ENCODE assay signal across 25 cellular contexts in genomic region chr7:108559253-108559652, GRCh38. TPM values are rescaled to one million over a fixed set of nuclear protein-coding genes. Genes with fewer than 3 reads are reported as not detected.
DNase-seq lines count a peak whose midpoint lies in the region; ATAC-seq, FAIRE-seq and TF ChIP-seq lines count a peak whose summit lies in the region.
"Had no signal": no experiment of that assay in that cellular context is flagged by ENCODE, and none has a peak within 500 bp of the region (broad histone marks: within the 10 kb centered on the region; RNA-seq: fewer than 3 reads in every experiment).

No MANE protein-coding gene starts in this region.

- H3K4me3 Mint-ChIP-seq in GM23338 = no peak overlapping the region
- no peak overlapping the region for H3K4me3 Mint-ChIP-seq in chondrocyte (ENCODE audit: unreplicated experiment)
- peak overlapping the region in 1 of 8 donors; percentile 20 for H3K4me3 Mint-ChIP-seq in naive B cell
- no peak overlapping the region for H3K4me3 Mint-ChIP-seq in activated CD4-positive, alpha-beta memory T cell treated with anti-CD3 and anti-CD28 coated beads, Interleukin-2, amount 10 ng/mL, durations not matched to agents 7 days and 5 days
- H3K4me3 Mint-ChIP-seq: B cell; CD4-positive, alpha-beta T cell; CD8-positive, alpha-beta T cell had no signal

- CTCF ChIA-PET in HepG2 (lab: Yijun Ruan, JAX; ENCODE audit: low intra/inter-chr PET ratio, low total read pairs) = no interaction called here
- CTCF ChIA-PET in activated CD4-positive, alpha-beta memory T cell treated with anti-CD3 and anti-CD28 coated beads, Interleukin-2, amount 10 ng/mL, durations not matched to agents 7 days and 5 days (lab: Charles Lee) = interaction anchor here (1.3 kb wide), 1 partner anchor 33 kb away, joined by 4 read pairs; the partner anchor contains the start of gene PNPLA8

- TF ChIP-seq CTCF in HepG2 (CRISPR knock-in tag; IDR thresholded peaks at IDR 0.05) (no peak), right lobe of liver (IDR thresholded peaks at IDR 0.05) (no peak), GM23338 (conservative IDR thresholded peaks at IDR 0.05; ENCODE audit: low read depth in 2 of 2) (no peak), chondrocyte (IDR thresholded peaks at IDR 0.05) (no peak), sigmoid colon (IDR thresholded peaks at IDR 0.05) (no peak)

- BruUV-seq in HepG2 (replicated peaks; lab: Mats Ljungman, UMichigan) = no TSS peak

- WGBS in HepG2 (ENCODE audit: low lambda C conversion rate) = 21% methylated on average over 4 of the region's 4 CpGs
- 94% methylated on average over 4 of the region's 4 CpGs for WGBS in right lobe of liver (ENCODE audit: insufficient coverage, low coverage, low lambda C conversion rate, missing lambda C conversion rate)
- 87 to 90% methylated on average over 4 of the region's 4 CpGs for WGBS in sigmoid colon, 2 donors

- H3K4me1 ChIP-seq in HepG2 (ENCODE audit: insufficient read depth, low read length) (peaks cover 9% of the 10 kb centered on the region), right lobe of liver (no peaks in the 10 kb centered on the region), GM23338 (ENCODE audit: insufficient read depth) (no peaks in the 10 kb centered on the region), sigmoid colon (no peaks in the 10 kb centered on the region)
- H3K4me1 ChIP-seq: A549 had no signal

- H3K36me3 ChIP-seq in HepG2 (replicated peaks in 1 of 2; ENCODE audit: control insufficient read depth in 1 of 2, insufficient read depth in 2 of 2, low read length in 2 of 2) (no peaks in the 10 kb centered on the region), right lobe of liver (peaks cover 0 to 2% (median under 1%) of the 10 kb centered on the region in 4 donors), GM23338 (ENCODE audit: insufficient read depth) (peaks cover 6% of the 10 kb centered on the region; the same call in 1 of the 2 replicates), sigmoid colon (peaks cover 0 to 3% (median 0%) of the 10 kb centered on the region in 4 donors)

- H3K4me3 ChIP-seq in HepG2 (replicated peaks in 1 of 3; ENCODE audit: insufficient read depth in 1 of 3, low read depth in 2 of 3, low read length in 3 of 3) (no peak overlapping the region), right lobe of liver (no peak overlapping the region), GM23338 (no peak overlapping the region), sigmoid colon (no peak overlapping the region)
- H3K4me3 ChIP-seq: A549; BLaER1 treated with 17β-estradiol and CSF1 and Interleukin-3, amounts not matched to agents 10 nM and 100 nM; GM12878 had no signal

- H3K27ac ChIP-seq in HepG2 (ENCODE audit: extremely low read length, insufficient read depth, low read length) = no peak overlapping the region
- H3K27ac ChIP-seq in right lobe of liver = no peak overlapping the region
- no peak overlapping the region for H3K27ac ChIP-seq in GM23338 (ENCODE audit: low read depth)
- H3K27ac ChIP-seq in sigmoid colon = no peak overlapping the region
- H3K27ac ChIP-seq: 22Rv1; A549; BLaER1 treated with 17β-estradiol and CSF1 and Interleukin-3, amounts not matched to agents 10 nM and 100 nM; C4-2B had no signal

- in situ Hi-C loops in HepG2 (cut with HindIII; ENCODE audit: extremely low pct_ligation_motif_present, low pct_unique_long_range_greater_than_20kb) = no loop called here

- no peaks in the 10 kb centered on the region for H3K9me2 ChIP-seq in GM23338 (ENCODE audit: insufficient read depth)

- H3K27me3 Mint-ChIP-seq in GM23338 (ENCODE audit: insufficient read depth, low read depth, poor library complexity) (peaks cover 4% of the 10 kb centered on the region), chondrocyte (ENCODE audit: low read depth) (no peaks in the 10 kb centered on the region), naive B cell (no peaks in the 10 kb centered on the region)
- no peaks in the 10 kb centered on the region for H3K27me3 Mint-ChIP-seq in activated CD4-positive, alpha-beta memory T cell treated with anti-CD3 and anti-CD28 coated beads, Interleukin-2, amount 10 ng/mL, durations not matched to agents 7 days and 5 days
- H3K27me3 Mint-ChIP-seq: B cell; CD4-positive, alpha-beta T cell had no signal

- intact Hi-C loops in HepG2 (cut with micrococcal nuclease; ENCODE audit: unreplicated experiment) = no loop called here
- intact Hi-C loops in right lobe of liver (cut with DNase I) = no loop called here
- intact Hi-C loops in sigmoid colon (cut with DNase I) = no loop called here

- TF ChIP-seq POLR2A in HepG2 (IDR thresholded peaks at IDR 0.05; ENCODE audit: insufficient read depth in 1 of 2, low read depth in 2 of 2, low read length in 2 of 2) = no peak
- TF ChIP-seq POLR2A in right lobe of liver (IDR thresholded peaks at IDR 0.05) = no peak
- TF ChIP-seq POLR2A in sigmoid colon (IDR thresholded peaks at IDR 0.05) = no peak

- DNase-seq in HepG2 (ENCODE audit: low spot score) (peak; percentile 54), right lobe of liver (no peak), GM23338 (ENCODE audit: low spot score) (peak; percentile 8), chondrocyte (ENCODE audit: low spot score) (no peak), naive B cell (no peak), sigmoid colon (no peak)
- no peak for DNase-seq in activated CD4-positive, alpha-beta memory T cell treated with anti-CD3 and anti-CD28 coated beads, Interleukin-2, amount 10 ng/mL, durations not matched to agents 7 days and 5 days
- DNase-seq: AML-193; CD4-positive, alpha-beta T cell; CD8-positive, alpha-beta T cell; DMS 273 treated with DMSO at 0.1 percent for 48 hours; DMS153; DMS79; DND-41; EL; GDM1 had no signal

- H3K36me3 Mint-ChIP-seq in GM23338 (ENCODE audit: low read depth) (peaks cover 36% of the 10 kb centered on the region), chondrocyte (ENCODE audit: low read depth) (peaks cover 21% of the 10 kb centered on the region), naive B cell (peaks cover 24 to 32% of the 10 kb centered on the region in 2 donors)
- H3K36me3 Mint-ChIP-seq in activated CD4-positive, alpha-beta memory T cell treated with anti-CD3 and anti-CD28 coated beads, Interleukin-2, amount 10 ng/mL, durations not matched to agents 7 days and 5 days (ENCODE audit: low read depth) = peaks cover 35% of the 10 kb centered on the region

- H3K79me2 ChIP-seq in HepG2 (ENCODE audit: insufficient read depth, low read length) (no peaks in the 10 kb centered on the region), GM23338 (replicated peaks; ENCODE audit: insufficient read depth) (no peaks in the 10 kb centered on the region; the same call in 1 of the 2 replicates)

- no peaks in the 10 kb centered on the region; a peak in 1 of 5 replicates for H3K27me3 ChIP-seq in HepG2 (ENCODE audit: control insufficient read depth in 1 of 2, insufficient read depth in 2 of 2, low read length in 2 of 2)
- H3K27me3 ChIP-seq in right lobe of liver = no peaks in the 10 kb centered on the region
- no peaks in the 10 kb centered on the region for H3K27me3 ChIP-seq in GM23338 (ENCODE audit: insufficient read depth)
- no peaks in the 10 kb centered on the region for H3K27me3 ChIP-seq in sigmoid colon
- H3K27me3 ChIP-seq: BLaER1 treated with 17β-estradiol and CSF1 and Interleukin-3, amounts not matched to agents 10 nM and 100 nM had no signal

- H3K9ac ChIP-seq in HepG2 (ENCODE audit: insufficient read depth, low read depth, low read length) = no peak overlapping the region
- H3K9ac ChIP-seq: BLaER1 treated with 17β-estradiol and CSF1 and Interleukin-3, amounts not matched to agents 10 nM and 100 nM had no signal

- H2AFZ ChIP-seq in HepG2 (ENCODE audit: low read length) = no peak overlapping the region
- H2AFZ ChIP-seq in GM23338 = no peak overlapping the region

- H3K27ac Mint-ChIP-seq in GM23338 = no peak overlapping the region
- H3K27ac Mint-ChIP-seq in chondrocyte (ENCODE audit: unreplicated experiment) = peak overlapping the region; percentile 19
- H3K27ac Mint-ChIP-seq in naive B cell = peak overlapping the region in 4 of 6 donors; percentile 8 to 57 (median 42)
- no peak overlapping the region for H3K27ac Mint-ChIP-seq in activated CD4-positive, alpha-beta memory T cell treated with anti-CD3 and anti-CD28 coated beads, Interleukin-2, amount 10 ng/mL, durations not matched to agents 7 days and 5 days
- H3K27ac Mint-ChIP-seq: B cell; CD4-positive, alpha-beta T cell; CD8-positive, alpha-beta T cell had no signal

- H3K4me1 Mint-ChIP-seq in GM23338 (no peaks in the 10 kb centered on the region; the same call in 1 of the 3 replicates), chondrocyte (ENCODE audit: low read depth) (peaks cover 9% of the 10 kb centered on the region), naive B cell (peaks cover 28 to 50% (median 45%) of the 10 kb centered on the region in 3 donors)
- H3K4me1 Mint-ChIP-seq in activated CD4-positive, alpha-beta memory T cell treated with anti-CD3 and anti-CD28 coated beads, Interleukin-2, amount 10 ng/mL, durations not matched to agents 7 days and 5 days = no peaks in the 10 kb centered on the region

- H4K20me1 ChIP-seq in HepG2 (ENCODE audit: insufficient read depth, low read length) (no peaks in the 10 kb centered on the region), GM23338 (replicated peaks; ENCODE audit: insufficient read depth) (no peaks in the 10 kb centered on the region)
- H4K20me1 ChIP-seq: BLaER1 treated with 17β-estradiol and CSF1 and Interleukin-3, amounts not matched to agents 10 nM and 100 nM had no signal

- FAIRE-seq in HepG2 (lab: Jason Lieb, UNC) = no peak
- FAIRE-seq: A549, GM12878, GM12892, GM18507 had no signal

- peaks cover 22% of the 10 kb centered on the region for H3K9me3 ChIP-seq in HepG2 (ENCODE audit: low read length)
- no peaks in the 10 kb centered on the region for H3K9me3 ChIP-seq in right lobe of liver
- H3K9me3 ChIP-seq in sigmoid colon = peaks cover 2 to 13% (median 5%) of the 10 kb centered on the region in 4 donors

- TF ChIP-seq RAD21 in HepG2 (CRISPR knock-in tag; IDR thresholded peaks at IDR 0.05) = no peak

- TF ChIP-seq EP300 in HepG2 (IDR thresholded peaks at IDR 0.05; ENCODE audit: low read depth in 2 of 2, low read length in 2 of 2) = no peak
- TF ChIP-seq EP300 in HepG2 (CRISPR knock-in tag; IDR thresholded peaks at IDR 0.05; ENCODE audit: borderline replicate concordance) = no peak
- TF ChIP-seq EP300 in sigmoid colon (IDR thresholded peaks at IDR 0.05) = no peak

- H3K4me2 ChIP-seq in HepG2 (ENCODE audit: low read depth, low read length) (0 out of 2 replicates have a peak overlapping the region, but pooled peaks have one; percentile 1), GM23338 (no peak overlapping the region)
- H3K4me2 ChIP-seq: A549; BLaER1 treated with 17β-estradiol and CSF1 and Interleukin-3, amounts not matched to agents 10 nM and 100 nM had no signal

- peaks cover 27% of the 10 kb centered on the region for H3K9me3 Mint-ChIP-seq in GM23338
- H3K9me3 Mint-ChIP-seq in chondrocyte (ENCODE audit: low read depth) = peaks cover 20% of the 10 kb centered on the region
- peaks cover 7 to 30% (median 20%) of the 10 kb centered on the region in 7 donors for H3K9me3 Mint-ChIP-seq in naive B cell
- H3K9me3 Mint-ChIP-seq in activated CD4-positive, alpha-beta memory T cell treated with anti-CD3 and anti-CD28 coated beads, Interleukin-2, amount 10 ng/mL, durations not matched to agents 7 days and 5 days = peaks cover 33% of the 10 kb centered on the region

- H3F3A ChIP-seq in GM23338 (replicated peaks; ENCODE audit: low read depth) = no peaks in the 10 kb centered on the region

- POLR2A ChIA-PET in HepG2 (lab: Yijun Ruan, JAX) = interaction anchor here (2.3 kb wide), 1 partner anchor 10 kb away, joined by 9 read pairs; the partner anchor contains the start of genes DNAJB9 and THAP5
- POLR2A ChIA-PET in activated CD4-positive, alpha-beta memory T cell treated with anti-CD3 and anti-CD28 coated beads, Interleukin-2, amount 10 ng/mL, durations not matched to agents 7 days and 5 days (lab: Charles Lee) = interaction anchor here (1.8 kb wide), 1 partner anchor 10 kb away, joined by 11 read pairs; the partner anchor contains the start of genes DNAJB9 and THAP5

- ATAC-seq in HepG2 (peak; percentile 69), right lobe of liver (no peak), GM23338 (no peak), naive B cell (ENCODE audit: low read depth in 2 of 2) (no peak), HG02870 (IDR thresholded peaks at IDR 0.05; ENCODE audit: unreplicated experiment) (no peak)
- ATAC-seq: A549; CD8-positive, alpha-beta T cell; GM12878 had no signal

RNA-seq across cellular contexts. Expression of gene THAP5, which starts 10.3 kb away (rescaled TPM):
- total RNA-seq in HepG2 (2016; rRNA removed; fragmentation: Illumina TruSeq; extraction: Trizol) = 11.8 and 17.1 TPM in 2 replicates
- total RNA-seq in HepG2 (2016; cell fraction: cytosol; rRNA removed; fragmentation: Illumina TruSeq; extraction: Trizol; ENCODE audit: low read depth) = 2.3 and 3.3 TPM in 2 replicates
- total RNA-seq in HepG2 (2016; cell fraction: insoluble cytoplasmic fraction; rRNA removed; fragmentation: Illumina TruSeq; extraction: Trizol) = 13.4 and 15.6 TPM in 2 replicates
- 8.5 and 9.8 TPM in 2 replicates for total RNA-seq in HepG2 (2016; cell fraction: membrane; rRNA removed; fragmentation: Illumina TruSeq; extraction: Trizol)
- 11.3 and 11.5 TPM in 2 replicates for total RNA-seq in HepG2 (2016; cell fraction: nucleus; rRNA removed; fragmentation: Illumina TruSeq; extraction: Trizol)
- 3.6 and 4.0 TPM in 2 replicates for polyA plus RNA-seq in HepG2 (2011; rRNA removed)
- polyA plus RNA-seq in HepG2 (2011; cell fraction: cytosol; rRNA removed) = 1.6 and 2.6 TPM in 2 replicates
- polyA plus RNA-seq in HepG2 (2011; cell fraction: nucleus; rRNA removed) = 2.3 and 3.3 TPM in 2 replicates
- polyA plus RNA-seq in HepG2 (2012) = 8.4 and 11.4 TPM in 2 replicates
- 0.82 and 0.87 TPM in 2 replicates for polyA plus RNA-seq in HepG2 (2016; cell fraction: cytosol; fragmentation: Illumina TruSeq; extraction: Trizol; ENCODE audit: low read depth)
- 11.4 and 12.0 TPM in 2 replicates for polyA plus RNA-seq in HepG2 (2016; cell fraction: insoluble cytoplasmic fraction; fragmentation: Illumina TruSeq; extraction: Trizol; ENCODE audit: low read depth)
- 2.6 and 3.3 TPM in 2 replicates for polyA plus RNA-seq in HepG2 (2016; cell fraction: membrane; fragmentation: Illumina TruSeq; extraction: Trizol; ENCODE audit: low read depth)
- 15.3 and 16.7 TPM in 2 replicates for polyA plus RNA-seq in HepG2 (2016; cell fraction: nucleus; fragmentation: Illumina TruSeq; extraction: Trizol; ENCODE audit: insufficient read depth, low read depth)
- polyA minus RNA-seq in HepG2 (2011; rRNA and poly(A)+ RNA removed; ENCODE audit: low replicate concordance) = 2.7 and 5.9 TPM in 2 replicates
- 9.6 and 10.0 TPM in 2 replicates for polyA minus RNA-seq in HepG2 (2011; cell fraction: cytosol; rRNA and poly(A)+ RNA removed)
- polyA minus RNA-seq in HepG2 (2011; cell fraction: nucleus; rRNA and poly(A)+ RNA removed) = 13.3 and 18.8 TPM in 2 replicates
- 10 to 100 TPM; 15.5 to 17.9 (median 17.3) TPM for total RNA-seq in right lobe of liver
- 32.3 and 36.0 TPM in 2 replicates for total RNA-seq in GM23338 (2014; rRNA removed; shearing (Covaris generic))
- 15.2 and 18.2 TPM in 2 replicates for polyA plus RNA-seq in GM23338 (2016; fragmentation: Nextera tagmentation; extraction: Ambion mirVana)
- total RNA-seq in chondrocyte = 22.4 to 31.4 TPM (median 25.9 TPM) in 3 replicates
- 10 to 100 TPM; 15.4 to 39.5 (median 27.4) TPM for polyA plus RNA-seq in naive B cell (ENCODE audit: low read depth in 6 of 6)
- 10 to 100 TPM; 28.7 to 28.8 TPM for total RNA-seq in activated CD4-positive, alpha-beta memory T cell treated with anti-CD3 and anti-CD28 coated beads, Interleukin-2, amount 10 ng/mL, durations not matched to agents 7 days and 5 days
- total RNA-seq in sigmoid colon = 10 to 100 TPM; 28.5 to 37.1 (median 31.5) TPM
- polyA plus RNA-seq in sigmoid colon = 10 to 100 TPM in 1 of 3 donors, 1 to 10 TPM in 2; 9.6 to 12.7 (median 9.7) TPM

RNA-seq across cellular contexts. Expression of gene DNAJB9, which starts 10.4 kb away (rescaled TPM):
- total RNA-seq in HepG2 (2016; rRNA removed; fragmentation: Illumina TruSeq; extraction: Trizol) (10.8 and 16.4 TPM in 2 replicates), right lobe of liver (10 to 100 TPM; 39.1 to 57.0 (median 53.4) TPM), chondrocyte (22.0 to 29.2 TPM (median 29.0 TPM) in 3 replicates), sigmoid colon (10 to 100 TPM; 17.2 to 44.3 (median 33.4) TPM)
- total RNA-seq in HepG2 (2016; cell fraction: cytosol; rRNA removed; fragmentation: Illumina TruSeq; extraction: Trizol; ENCODE audit: low read depth) = 5.9 and 6.5 TPM in 2 replicates
- total RNA-seq in HepG2 (2016; cell fraction: insoluble cytoplasmic fraction; rRNA removed; fragmentation: Illumina TruSeq; extraction: Trizol) = 11.3 and 17.2 TPM in 2 replicates
- total RNA-seq in HepG2 (2016; cell fraction: membrane; rRNA removed; fragmentation: Illumina TruSeq; extraction: Trizol) = 10.2 and 12.4 TPM in 2 replicates
- total RNA-seq in HepG2 (2016; cell fraction: nucleus; rRNA removed; fragmentation: Illumina TruSeq; extraction: Trizol) = 24.4 and 26.7 TPM in 2 replicates
- polyA plus RNA-seq in HepG2 (2011; rRNA removed) (7.9 and 8.6 TPM in 2 replicates), GM23338 (2016; fragmentation: Nextera tagmentation; extraction: Ambion mirVana) (7.3 and 8.4 TPM in 2 replicates), naive B cell (ENCODE audit: low read depth in 6 of 6) (100 to 1,000 TPM in 1 of 6 donors, 10 to 100 TPM in 5; 68.9 to 124 (median 81.2) TPM), sigmoid colon (1 to 10 TPM; 7.8 to 9.6 (median 7.9) TPM)
- 9.2 and 10.9 TPM in 2 replicates for polyA plus RNA-seq in HepG2 (2011; cell fraction: cytosol; rRNA removed)
- polyA plus RNA-seq in HepG2 (2011; cell fraction: nucleus; rRNA removed) = 2.9 and 3.2 TPM in 2 replicates
- 20.2 and 23.6 TPM in 2 replicates for polyA plus RNA-seq in HepG2 (2012)
- 2.5 and 3.2 TPM in 2 replicates for polyA plus RNA-seq in HepG2 (2016; cell fraction: cytosol; fragmentation: Illumina TruSeq; extraction: Trizol; ENCODE audit: low read depth)
- polyA plus RNA-seq in HepG2 (2016; cell fraction: insoluble cytoplasmic fraction; fragmentation: Illumina TruSeq; extraction: Trizol; ENCODE audit: low read depth) = 12.3 and 12.5 TPM in 2 replicates
- 5.3 and 5.6 TPM in 2 replicates for polyA plus RNA-seq in HepG2 (2016; cell fraction: membrane; fragmentation: Illumina TruSeq; extraction: Trizol; ENCODE audit: low read depth)
- polyA plus RNA-seq in HepG2 (2016; cell fraction: nucleus; fragmentation: Illumina TruSeq; extraction: Trizol; ENCODE audit: insufficient read depth, low read depth) = 27.1 and 27.6 TPM in 2 replicates
- 0.91 and 5.4 TPM in 2 replicates for polyA minus RNA-seq in HepG2 (2011; rRNA and poly(A)+ RNA removed; ENCODE audit: low replicate concordance)
- polyA minus RNA-seq in HepG2 (2011; cell fraction: cytosol; rRNA and poly(A)+ RNA removed) = 8.0 and 11.0 TPM in 2 replicates
- polyA minus RNA-seq in HepG2 (2011; cell fraction: nucleus; rRNA and poly(A)+ RNA removed) = 13.5 and 16.9 TPM in 2 replicates
- 14.4 and 16.0 TPM in 2 replicates for total RNA-seq in GM23338 (2014; rRNA removed; shearing (Covaris generic))
- 10 to 100 TPM; 22.7 to 23.2 TPM for total RNA-seq in activated CD4-positive, alpha-beta memory T cell treated with anti-CD3 and anti-CD28 coated beads, Interleukin-2, amount 10 ng/mL, durations not matched to agents 7 days and 5 days

RNA-seq across cellular contexts. Expression of gene PNPLA8, which starts 33.3 kb away (rescaled TPM):
- 11.4 and 15.6 TPM in 2 replicates for total RNA-seq in HepG2 (2016; rRNA removed; fragmentation: Illumina TruSeq; extraction: Trizol)
- total RNA-seq in HepG2 (2016; cell fraction: cytosol; rRNA removed; fragmentation: Illumina TruSeq; extraction: Trizol; ENCODE audit: low read depth) = 1.6 and 1.8 TPM in 2 replicates
- total RNA-seq in HepG2 (2016; cell fraction: insoluble cytoplasmic fraction; rRNA removed; fragmentation: Illumina TruSeq; extraction: Trizol) = 11.9 and 16.0 TPM in 2 replicates
- total RNA-seq in HepG2 (2016; cell fraction: membrane; rRNA removed; fragmentation: Illumina TruSeq; extraction: Trizol) = 4.4 and 5.3 TPM in 2 replicates
- 13.1 and 14.2 TPM in 2 replicates for total RNA-seq in HepG2 (2016; cell fraction: nucleus; rRNA removed; fragmentation: Illumina TruSeq; extraction: Trizol)
- 5.4 and 6.3 TPM in 2 replicates for polyA plus RNA-seq in HepG2 (2011; rRNA removed)
- polyA plus RNA-seq in HepG2 (2011; cell fraction: cytosol; rRNA removed) = 2.3 and 4.8 TPM in 2 replicates
- 2.2 and 2.9 TPM in 2 replicates for polyA plus RNA-seq in HepG2 (2011; cell fraction: nucleus; rRNA removed)
- 8.4 and 10.4 TPM in 2 replicates for polyA plus RNA-seq in HepG2 (2012)
- polyA plus RNA-seq in HepG2 (2016; cell fraction: cytosol; fragmentation: Illumina TruSeq; extraction: Trizol; ENCODE audit: low read depth) = 0.59 and 0.73 TPM in 2 replicates
- polyA plus RNA-seq in HepG2 (2016; cell fraction: insoluble cytoplasmic fraction; fragmentation: Illumina TruSeq; extraction: Trizol; ENCODE audit: low read depth) = 9.3 and 13.2 TPM in 2 replicates
- 1.6 and 1.7 TPM in 2 replicates for polyA plus RNA-seq in HepG2 (2016; cell fraction: membrane; fragmentation: Illumina TruSeq; extraction: Trizol; ENCODE audit: low read depth)
- polyA plus RNA-seq in HepG2 (2016; cell fraction: nucleus; fragmentation: Illumina TruSeq; extraction: Trizol; ENCODE audit: insufficient read depth, low read depth) = 8.2 and 8.3 TPM in 2 replicates
- 3.1 and 5.7 TPM in 2 replicates for polyA minus RNA-seq in HepG2 (2011; rRNA and poly(A)+ RNA removed; ENCODE audit: low replicate concordance)
- 12.7 and 15.6 TPM in 2 replicates for polyA minus RNA-seq in HepG2 (2011; cell fraction: cytosol; rRNA and poly(A)+ RNA removed)
- polyA minus RNA-seq in HepG2 (2011; cell fraction: nucleus; rRNA and poly(A)+ RNA removed) = 21.5 and 29.8 TPM in 2 replicates
- 10 to 100 TPM; 13.7 to 25.6 (median 17.0) TPM for total RNA-seq in right lobe of liver
- 12.5 and 14.9 TPM in 2 replicates for total RNA-seq in GM23338 (2014; rRNA removed; shearing (Covaris generic))
- 12.4 and 13.6 TPM in 2 replicates for polyA plus RNA-seq in GM23338 (2016; fragmentation: Nextera tagmentation; extraction: Ambion mirVana)
- 25.2 to 26.8 TPM (median 26.2 TPM) in 3 replicates for total RNA-seq in chondrocyte
- polyA plus RNA-seq in naive B cell (ENCODE audit: low read depth in 6 of 6) = 10 to 100 TPM; 54.6 to 82.7 (median 67.0) TPM
- total RNA-seq in activated CD4-positive, alpha-beta memory T cell treated with anti-CD3 and anti-CD28 coated beads, Interleukin-2, amount 10 ng/mL, durations not matched to agents 7 days and 5 days = 10 to 100 TPM; 21.9 to 23.2 TPM
- 10 to 100 TPM; 26.3 to 42.9 (median 35.5) TPM for total RNA-seq in sigmoid colon
- polyA plus RNA-seq in sigmoid colon = 10 to 100 TPM; 12.0 to 19.4 (median 15.0) TPM

Comparison
In these comparisons a context has a peak if more than half of its experiments do, and no peak if none do; other contexts are left out.
1. DNase-seq: peak in HepG2 (single experiment) and GM23338 (single experiment); none in right lobe of liver (0 of 3), chondrocyte (single experiment), naive B cell (single experiment), activated CD4-positive, alpha-beta memory T cell treated with anti-CD3 and anti-CD28 coated beads, Interleukin-2, amount 10 ng/mL, durations not matched to agents 7 days and 5 days (single experiment) and sigmoid colon (single experiment).
2. H3K27ac Mint-ChIP-seq: peak in chondrocyte (single experiment) and naive B cell (4 of 6); none in GM23338 (single experiment) and activated CD4-positive, alpha-beta memory T cell treated with anti-CD3 and anti-CD28 coated beads, Interleukin-2, amount 10 ng/mL, durations not matched to agents 7 days and 5 days (single experiment).